In the genomic region with DNA sequence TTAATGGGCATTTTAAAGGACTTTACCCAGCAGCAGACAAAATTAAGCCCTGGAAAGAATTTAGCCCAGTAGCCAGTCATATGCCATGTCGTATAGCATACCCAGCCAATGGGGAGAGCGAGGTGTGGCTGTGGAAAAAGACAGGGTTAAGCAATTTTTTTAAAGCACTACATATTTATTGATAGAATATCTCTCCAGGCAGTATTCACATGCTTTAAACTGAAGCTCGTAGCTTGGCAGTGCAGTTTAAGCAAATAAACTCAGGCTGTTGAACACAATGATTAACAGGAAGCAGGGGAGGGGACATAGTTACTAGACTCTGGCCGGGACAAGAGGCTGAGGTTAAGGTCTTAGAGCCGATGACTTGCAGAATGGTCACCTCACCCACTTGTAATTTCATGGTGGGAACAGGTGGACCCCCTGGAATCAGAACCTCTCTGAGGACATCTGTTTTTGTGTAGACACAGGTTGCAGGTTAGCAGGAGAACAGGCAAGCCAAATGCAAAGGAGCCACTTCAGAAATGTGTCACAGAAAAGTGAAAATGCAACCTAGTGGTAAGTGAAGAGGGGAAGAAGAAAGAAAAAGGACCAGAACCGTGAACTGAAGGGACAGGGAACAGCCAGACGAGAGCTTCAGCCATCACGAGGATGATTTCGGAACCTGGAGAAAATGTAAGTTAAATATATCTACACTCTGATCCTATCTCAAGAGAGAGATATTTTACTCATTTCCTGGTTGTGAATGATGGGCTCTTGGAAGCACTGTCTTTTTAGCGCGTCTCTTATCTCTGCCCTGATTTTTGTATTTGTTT, we compare ENCODE assay signal across 1 cellular context.
TF ChIP-seq lines count a peak whose summit lies in the region.

No MANE protein-coding gene starts in this region.

TF ChIP-seq in K562, 482 proteins besides CTCF, POLR2A, EP300 and RAD21 (continued from another document):
- TF ChIP-seq, protein P1, sequence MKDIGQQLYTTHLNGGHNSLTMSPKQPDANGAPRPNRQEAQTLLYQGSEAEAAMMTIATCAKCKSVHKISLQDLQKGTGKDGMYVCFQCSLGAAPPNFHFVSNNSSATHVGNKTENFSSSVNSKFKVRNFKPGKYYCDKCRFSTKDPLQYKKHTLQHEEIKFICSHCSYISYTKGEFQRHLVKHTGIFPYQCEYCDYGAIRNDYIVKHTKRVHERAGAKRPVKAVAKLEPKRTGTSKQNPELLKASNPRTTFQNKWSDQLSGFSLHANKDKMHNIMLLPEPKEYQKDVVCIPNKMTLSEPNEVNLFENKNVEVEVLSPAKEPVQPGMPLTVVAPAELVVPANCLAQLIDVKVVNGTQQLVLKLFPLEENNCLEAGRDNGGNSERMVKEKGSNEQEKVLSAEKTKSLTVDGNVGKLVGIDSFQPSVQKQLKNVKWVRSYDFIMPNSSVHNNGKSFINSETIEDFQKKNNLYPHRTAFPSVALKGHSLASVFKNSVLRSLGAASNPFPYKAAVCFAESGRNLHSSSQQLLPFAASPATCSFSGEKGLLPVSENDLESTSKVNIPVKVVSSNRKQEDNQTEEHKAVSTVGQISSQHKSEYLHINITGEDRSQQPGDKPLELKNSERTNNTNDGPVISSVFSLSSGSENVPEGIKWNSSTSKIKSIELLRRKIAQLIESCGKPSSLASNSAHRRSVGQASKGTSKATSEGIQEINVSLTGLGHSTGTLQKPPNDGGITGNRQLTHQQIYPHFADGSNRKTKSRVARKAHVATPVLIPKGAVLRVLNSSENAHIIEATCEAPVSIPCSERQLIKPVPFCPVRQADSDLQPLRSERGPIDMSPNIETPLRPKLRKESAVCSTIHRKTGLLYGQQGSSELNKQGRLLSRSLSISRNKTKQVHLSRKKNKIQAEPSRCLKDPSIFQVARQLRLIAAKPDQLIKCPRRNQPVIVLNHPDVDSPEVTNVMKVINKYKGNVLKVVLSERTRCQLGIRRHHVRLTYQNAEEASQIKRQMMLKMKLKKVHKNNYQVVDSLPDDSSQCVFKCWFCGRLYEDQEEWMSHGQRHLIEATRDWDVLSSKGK (CRISPR knock-in tag; IDR thresholded peaks at IDR 0.05), result no peak
- TF ChIP-seq, protein P2, sequence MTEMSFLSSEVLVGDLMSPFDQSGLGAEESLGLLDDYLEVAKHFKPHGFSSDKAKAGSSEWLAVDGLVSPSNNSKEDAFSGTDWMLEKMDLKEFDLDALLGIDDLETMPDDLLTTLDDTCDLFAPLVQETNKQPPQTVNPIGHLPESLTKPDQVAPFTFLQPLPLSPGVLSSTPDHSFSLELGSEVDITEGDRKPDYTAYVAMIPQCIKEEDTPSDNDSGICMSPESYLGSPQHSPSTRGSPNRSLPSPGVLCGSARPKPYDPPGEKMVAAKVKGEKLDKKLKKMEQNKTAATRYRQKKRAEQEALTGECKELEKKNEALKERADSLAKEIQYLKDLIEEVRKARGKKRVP (CRISPR knock-in tag; IDR thresholded peaks at IDR 0.05), result no peak
- TF ChIP-seq ZNF830 (CRISPR knock-in tag; IDR thresholded peaks at IDR 0.05), result no peak
- peak; percentile 37; the same call in 1 of the 2 replicates for TF ChIP-seq MAFG (tag; conservative IDR thresholded peaks at IDR 0.05)
- TF ChIP-seq C11orf30 (IDR thresholded peaks at IDR 0.05; ENCODE audit: low read depth), result peak; percentile 58
- peak; percentile 14 for TF ChIP-seq NFYB (IDR thresholded peaks at IDR 0.05; ENCODE audit: extremely low read depth, insufficient read length)
- TF ChIP-seq, protein P3, sequence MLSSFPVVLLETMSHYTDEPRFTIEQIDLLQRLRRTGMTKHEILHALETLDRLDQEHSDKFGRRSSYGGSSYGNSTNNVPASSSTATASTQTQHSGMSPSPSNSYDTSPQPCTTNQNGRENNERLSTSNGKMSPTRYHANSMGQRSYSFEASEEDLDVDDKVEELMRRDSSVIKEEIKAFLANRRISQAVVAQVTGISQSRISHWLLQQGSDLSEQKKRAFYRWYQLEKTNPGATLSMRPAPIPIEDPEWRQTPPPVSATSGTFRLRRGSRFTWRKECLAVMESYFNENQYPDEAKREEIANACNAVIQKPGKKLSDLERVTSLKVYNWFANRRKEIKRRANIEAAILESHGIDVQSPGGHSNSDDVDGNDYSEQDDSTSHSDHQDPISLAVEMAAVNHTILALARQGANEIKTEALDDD (IDR thresholded peaks at IDR 0.05), result peak; percentile 60; the same call in 1 of the 2 replicates
TF ChIP-seq in K562: peak in this region for 5.
